ENCODE assay signal across 8 cellular contexts in the genomic region with DNA sequence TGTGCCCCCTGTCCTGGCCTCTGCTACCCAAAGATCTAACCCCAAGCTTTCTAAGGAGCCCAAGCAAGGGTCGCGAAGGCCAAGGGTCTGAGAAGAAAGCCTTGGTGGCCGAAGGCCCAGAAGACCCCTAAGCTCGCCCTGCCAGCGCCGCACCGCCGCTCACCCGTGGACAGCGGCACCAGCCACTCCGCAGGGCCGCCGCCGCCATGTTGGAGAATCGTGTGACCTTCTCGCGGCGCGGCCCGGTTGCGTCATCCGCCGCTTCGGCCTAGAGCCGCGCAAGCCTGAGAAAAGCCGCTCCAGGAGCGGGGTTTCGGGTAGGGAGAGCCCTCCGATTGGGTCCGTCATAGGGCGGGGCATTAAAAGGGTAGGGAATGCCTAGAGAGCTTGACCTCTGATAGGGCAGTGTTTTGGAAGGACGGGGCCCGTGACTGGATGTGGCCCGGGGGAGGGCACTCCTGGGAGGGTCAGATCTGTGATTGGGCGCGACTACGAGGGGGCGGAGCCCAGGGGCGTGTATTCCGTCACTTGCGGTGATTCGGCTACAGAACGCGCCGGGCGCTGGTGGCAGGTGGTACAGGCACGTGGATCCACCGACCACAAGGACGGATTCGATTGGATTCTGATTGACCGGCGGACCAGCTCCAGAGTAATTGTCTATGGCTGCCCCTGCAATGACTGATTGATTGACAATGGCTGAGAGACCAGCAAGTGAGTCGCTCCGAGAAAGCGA. TPM values are rescaled to one million over a fixed set of nuclear protein-coding genes. Genes with fewer than 3 reads are reported as not detected.
DNase-seq lines count a peak whose midpoint lies in the region; TF ChIP-seq lines count a peak whose summit lies in the region.

A gene with protein sequence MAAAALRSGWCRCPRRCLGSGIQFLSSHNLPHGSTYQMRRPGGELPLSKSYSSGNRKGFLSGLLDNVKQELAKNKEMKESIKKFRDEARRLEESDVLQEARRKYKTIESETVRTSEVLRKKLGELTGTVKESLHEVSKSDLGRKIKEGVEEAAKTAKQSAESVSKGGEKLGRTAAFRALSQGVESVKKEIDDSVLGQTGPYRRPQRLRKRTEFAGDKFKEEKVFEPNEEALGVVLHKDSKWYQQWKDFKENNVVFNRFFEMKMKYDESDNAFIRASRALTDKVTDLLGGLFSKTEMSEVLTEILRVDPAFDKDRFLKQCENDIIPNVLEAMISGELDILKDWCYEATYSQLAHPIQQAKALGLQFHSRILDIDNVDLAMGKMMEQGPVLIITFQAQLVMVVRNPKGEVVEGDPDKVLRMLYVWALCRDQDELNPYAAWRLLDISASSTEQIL (minus strand): TSS at position 223 of the 733 bp plus-strand sequence. CDS start 15 bp downstream, at position 208.

- H2BK120ac ChIP-seq in H9 (ENCODE audit: low read depth, low read length, poor library complexity, severe bottlenecking): peak within 1 kb of the TSS; percentile 52

- H2BK20ac ChIP-seq in H9 (ENCODE audit: low read depth, low read length, poor library complexity, severe bottlenecking): no peak within 1 kb of the TSS

- H4K5ac ChIP-seq in H9 (ENCODE audit: insufficient read length, low read depth, low read length): no peak within 1 kb of the TSS

- 0 out of 2 replicates have a peak within 1 kb of the TSS, but pooled peaks have one; percentile 9 for H2BK15ac ChIP-seq in H9 (ENCODE audit: low read depth, low read length)

- no peaks in the 10 kb centered on the region for H3K4me1 ChIP-seq in H9 (ENCODE audit: insufficient read depth, low read length)

- H3K36me3 Mint-ChIP-seq in H9 (ENCODE audit: insufficient read depth in 1 of 3, low read depth in 3 of 3): peaks cover 21 to 33% (median 26%) of the 10 kb centered on the region in 3 experiments
- peaks cover 16% of the 10 kb centered on the region for H3K36me3 Mint-ChIP-seq in nephron (ENCODE audit: low read depth)
- H3K36me3 Mint-ChIP-seq in stimulated activated naive CD8-positive, alpha-beta T cell treated with anti-CD3 and anti-CD28 coated beads, Interleukin-15, Interleukin-2, amounts not matched to agents 100 ng/mL and 50 ng/mL, for 24 hours (ENCODE audit: low read depth): peaks cover 16% of the 10 kb centered on the region

- H2AFZ ChIP-seq in H9 (ENCODE audit: low read length): no peak within 1 kb of the TSS

- H3K4ac ChIP-seq in H9 (ENCODE audit: low read depth, low read length): peak within 1 kb of the TSS; percentile 35; the same call in 1 of the 2 replicates

- peaks cover 0 to 2% of the 10 kb centered on the region in 2 experiments; a peak in 2 of 5 replicates for H3K9me3 Mint-ChIP-seq in H9
- no peaks in the 10 kb centered on the region for H3K9me3 Mint-ChIP-seq in nephron
- no peaks in the 10 kb centered on the region for H3K9me3 Mint-ChIP-seq in stimulated activated naive CD8-positive, alpha-beta T cell treated with anti-CD3 and anti-CD28 coated beads, Interleukin-15, Interleukin-2, amounts not matched to agents 100 ng/mL and 50 ng/mL, for 24 hours

- no peak within 1 kb of the TSS for H3K56ac ChIP-seq in H9 (ENCODE audit: insufficient read length, low read depth, low read length)

- no peak within 1 kb of the TSS for H2BK5ac ChIP-seq in H9 (ENCODE audit: insufficient read length, low read length)

- no peak within 1 kb of the TSS for H4K91ac ChIP-seq in H9 (ENCODE audit: insufficient read length, low read depth, low read length)

- H3K14ac ChIP-seq in H9 (ENCODE audit: insufficient read depth, low read length): peak within 1 kb of the TSS; percentile 89; the same call in 1 of the 2 replicates

- H3K4me3 Mint-ChIP-seq in H9 (peak within 1 kb of the TSS; percentile 90 to 96), nephron (peak within 1 kb of the TSS; percentile 87 to 90 (median 88))
- peak within 1 kb of the TSS; percentile 93 for H3K4me3 Mint-ChIP-seq in stimulated activated naive CD8-positive, alpha-beta T cell treated with anti-CD3 and anti-CD28 coated beads, Interleukin-15, Interleukin-2, amounts not matched to agents 100 ng/mL and 50 ng/mL, for 24 hours

- peaks cover 3% of the 10 kb centered on the region; the same call in 1 of the 2 replicates for H3K79me2 ChIP-seq in H9 (ENCODE audit: insufficient read depth, low read length)

- TF ChIP-seq CTCF in H9 (conservative IDR thresholded peaks at IDR 0.05) (no peak), fibroblast of the aortic adventitia (IDR thresholded peaks at IDR 0.05; ENCODE audit: insufficient read depth, low read length) (no peak), nephron (IDR thresholded peaks at IDR 0.05; ENCODE audit: unreplicated experiment in 3 of 3) (no peak)

- H4K20me1 ChIP-seq in H9 (ENCODE audit: control insufficient read depth, insufficient read depth, insufficient read length): no peaks in the 10 kb centered on the region

- H3K4me1 Mint-ChIP-seq in H9 (peaks cover 3 to 10% of the 10 kb centered on the region in 2 experiments; a peak in 2 of 4 replicates), nephron (peaks cover 7% of the 10 kb centered on the region)
- peaks cover 43% of the 10 kb centered on the region for H3K4me1 Mint-ChIP-seq in stimulated activated naive CD8-positive, alpha-beta T cell treated with anti-CD3 and anti-CD28 coated beads, Interleukin-15, Interleukin-2, amounts not matched to agents 100 ng/mL and 50 ng/mL, for 24 hours (ENCODE audit: low read depth)

- H3K9me3 ChIP-seq in H9 (ENCODE audit: control insufficient read depth, low read depth, low read length): no peaks in the 10 kb centered on the region
- H3K9me3 ChIP-seq in MG63: peaks cover 5% of the 10 kb centered on the region

- H2BK12ac ChIP-seq in H9 (ENCODE audit: insufficient read length, low read depth, low read length): no peak within 1 kb of the TSS

- no peak within 1 kb of the TSS for H4K8ac ChIP-seq in H9 (replicated peaks; ENCODE audit: insufficient read length, low read depth, low read length)

- peak; percentile 100 for DNase-seq in ELR (ENCODE audit: low read depth)
- DNase-seq in H9: peak; percentile 100
- peak; percentile 100 for DNase-seq in MG63
- peak; percentile 99 for DNase-seq in SHP77 treated with DMSO at 0.1 percent for 48 hours (lab: John Stamatoyannopoulos, UW)
- peak; percentile 100 for DNase-seq in activated effector memory CD4-positive, alpha-beta T cell treated with anti-CD3 and anti-CD28 coated beads, Interleukin-2, amount 50 U/mL, for 16 hours
- peak; percentile 99 for DNase-seq in fibroblast of the aortic adventitia (ENCODE audit: low read depth)

- no peak within 1 kb of the TSS for H3T11ph ChIP-seq in H9 (ENCODE audit: low read length)

- H3K4me2 ChIP-seq in H9 (ENCODE audit: insufficient read depth, insufficient read length, low read length): peak within 1 kb of the TSS; percentile 66

- H3K27me3 Mint-ChIP-seq in H9 (ENCODE audit: low read depth) (no peaks in the 10 kb centered on the region; the same call in 1 of the 2 replicates), nephron (ENCODE audit: low read depth) (no peaks in the 10 kb centered on the region)
- no peaks in the 10 kb centered on the region for H3K27me3 Mint-ChIP-seq in stimulated activated naive CD8-positive, alpha-beta T cell treated with anti-CD3 and anti-CD28 coated beads, Interleukin-15, Interleukin-2, amounts not matched to agents 100 ng/mL and 50 ng/mL, for 24 hours

- H3K79me1 ChIP-seq in H9 (ENCODE audit: insufficient read depth, low read depth, low read length, poor library complexity, severe bottlenecking): peaks cover 9% of the 10 kb centered on the region

- no peak within 1 kb of the TSS for H2AK5ac ChIP-seq in H9 (ENCODE audit: insufficient read length, low read length)

- peak within 1 kb of the TSS; percentile 80 for H3K9ac ChIP-seq in H9 (ENCODE audit: extremely low read depth, insufficient read length, low read length)

- WGBS in H9 (ENCODE audit: extremely low coverage, insufficient read length, low lambda C conversion rate): no CpG with 5 or more reads among the region's 56 CpGs

- H3K27me3 ChIP-seq in H9 (ENCODE audit: insufficient read depth, low read length) (no peaks in the 10 kb centered on the region), MG63 (no peaks in the 10 kb centered on the region)

- H3K4me3 ChIP-seq in MG63 (peak within 1 kb of the TSS; percentile 98), fibroblast of the aortic adventitia (ENCODE audit: low read depth, low read length) (peak within 1 kb of the TSS; percentile 90)

- peaks cover 44% of the 10 kb centered on the region for H3K36me3 ChIP-seq in MG63

- H3K18ac ChIP-seq in H9 (ENCODE audit: insufficient read length, low read depth, low read length): peak within 1 kb of the TSS; percentile 49

- no peak within 1 kb of the TSS for H3K27ac ChIP-seq in H9 (ENCODE audit: insufficient read length, low read depth, low read length)

- no peak within 1 kb of the TSS for H3K23ac ChIP-seq in H9 (ENCODE audit: insufficient read length, low read depth, low read length)

- H3K23me2 ChIP-seq in H9 (ENCODE audit: insufficient read length, low read depth, low read length, poor library complexity, severe bottlenecking): no peaks in the 10 kb centered on the region

- H3K27ac Mint-ChIP-seq in H9: peak within 1 kb of the TSS; percentile 99 to 100 (median 99)
- peak within 1 kb of the TSS; percentile 50 to 83 (median 75) for H3K27ac Mint-ChIP-seq in nephron
- peak within 1 kb of the TSS; percentile 98 for H3K27ac Mint-ChIP-seq in stimulated activated naive CD8-positive, alpha-beta T cell treated with anti-CD3 and anti-CD28 coated beads, Interleukin-15, Interleukin-2, amounts not matched to agents 100 ng/mL and 50 ng/mL, for 24 hours

RNA-seq across cellular contexts. Expression of the gene that starts here (rescaled TPM):
- total RNA-seq in H9 (2021) (114 and 122 TPM in 2 replicates), fibroblast of the aortic adventitia (ENCODE audit: low replicate concordance) (36.5 and 40.7 TPM in 2 replicates)
- total RNA-seq in MG63 (2014; rRNA removed; shearing (Covaris generic); ENCODE audit: low replicate concordance): 132 and 210 TPM in 2 replicates
